33 cellular contexts compared by ENCODE assay signal in the genomic region with DNA sequence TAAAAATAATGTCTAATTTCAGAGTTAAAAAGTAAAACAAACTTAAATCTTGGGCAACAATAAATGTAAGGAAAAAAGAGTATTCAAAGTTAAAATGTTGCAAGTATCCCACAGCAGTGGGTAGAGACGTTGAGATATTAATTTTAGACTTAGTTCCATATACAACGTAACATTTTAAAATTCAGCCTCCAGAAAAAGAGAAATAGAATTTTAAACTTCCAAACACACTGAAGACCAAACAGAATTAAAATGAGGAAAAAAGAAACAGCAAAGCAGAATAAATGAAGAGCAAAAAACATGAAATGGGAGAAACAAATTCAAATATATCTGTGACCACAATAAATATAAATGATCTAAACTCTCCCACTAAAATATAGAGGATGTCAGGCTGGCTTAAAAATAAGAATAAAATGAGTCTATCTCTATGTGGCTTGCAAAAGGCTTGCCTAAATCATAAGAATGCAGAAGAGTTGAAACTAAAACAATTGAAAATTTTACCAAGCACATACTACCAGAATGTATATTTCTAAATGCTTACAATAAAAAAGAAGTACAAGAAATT. TPM values are rescaled to one million over a fixed set of nuclear protein-coding genes. Genes with fewer than 3 reads are reported as not detected.
"Had no signal": no experiment of that assay in that cellular context is flagged by ENCODE, and none has a peak within 500 bp of the region (broad histone marks: within the 10 kb centered on the region; RNA-seq: fewer than 3 reads in every experiment).

No MANE protein-coding gene starts in this region.

- H3K4me1 ChIP-seq: adrenal gland, ascending aorta had no signal

- ATAC-seq: activated CD8-positive, alpha-beta T cell treated with anti-CD3 and anti-CD28 coated beads for 36 hours; activated naive CD4-positive, alpha-beta T cell treated with anti-CD3 and anti-CD28 coated beads, Interleukin-2, amount 50 U/mL, for 72 hours; activated T-cell treated with anti-CD3 and anti-CD28 coated beads, Interleukin-2, amount 50 U/mL, for 4 hours; activated T-cell treated with anti-CD3 and anti-CD28 coated beads, Interleukin-2, amount 50 U/mL, for 72 hours; activated T-helper 17 cell treated with anti-CD3 and anti-CD28 coated beads, Interleukin-2, amount 50 U/mL, for 72 hours had no signal

- FAIRE-seq: bronchial epithelial cell had no signal

- H3K9me3 ChIP-seq: adrenal gland had no signal

- DNase-seq: activated B cell treated with CpG ODN at 0.5 μM for 24 hours; activated CD4-positive, alpha-beta memory T cell treated with anti-CD3 and anti-CD28 coated beads for 36 hours; activated CD4-positive, alpha-beta T cell treated with anti-CD3 and anti-CD28 coated beads for 4 hours; activated CD4-positive, alpha-beta T cell treated with anti-CD3 and anti-CD28 coated beads, Interleukin-2, amount 10 ng/mL, durations not matched to agents 24 days and 14 days; activated CD4-positive, alpha-beta T cell treated with anti-CD3 and anti-CD28 coated beads, Interleukin-2, amount 50 U/mL, for 1 hour; activated CD4-positive, alpha-beta T cell treated with anti-CD3 and anti-CD28 coated beads, Interleukin-2, amount 50 U/mL, for 4 hours; activated CD4-positive, CD25-positive, alpha-beta regulatory T cell treated with anti-CD3 and anti-CD28 coated beads, Interleukin-2, amount 50 U/mL, for 72 hours; activated CD8-positive, alpha-beta memory T cell treated with anti-CD3 and anti-CD28 coated beads, Interleukin-2, amount 50 U/mL, for 4 hours; activated CD8-positive, alpha-beta T cell treated with anti-CD3 and anti-CD28 coated beads for 36 hours; activated effector memory CD4-positive, alpha-beta T cell treated with anti-CD3 and anti-CD28 coated beads, Interleukin-2, amount 50 U/mL, for 16 hours; activated gamma-delta T cell treated with Interleukin-2 at 50 U/mL for 16 hours; activated naive CD4-positive, alpha-beta T cell; activated naive CD4-positive, alpha-beta T cell treated with anti-CD3 and anti-CD28 coated beads for 36 hours; activated naive CD4-positive, alpha-beta T cell treated with anti-CD3 and anti-CD28 coated beads, Interleukin-2, amount 50 U/mL, for 16 hours; activated naive CD8-positive, alpha-beta T cell treated with anti-CD3 and anti-CD28 coated beads for 36 hours; activated T-cell treated with anti-CD3 and anti-CD28 coated beads for 4 hours; activated T-cell treated with anti-CD3 and anti-CD28 coated beads, Interleukin-2, amount 50 U/mL, for 1 hour; activated T-cell treated with anti-CD3 and anti-CD28 coated beads, Interleukin-2, amount 50 U/mL, for 4 hours; activated T-cell treated with anti-CD3 and anti-CD28 coated beads, Interleukin-2, amount 50 U/mL, for 72 hours; adrenal gland; amygdala; anterior cingulate cortex; caudate nucleus; cerebellar nuclear complex; T-helper 2 cell; T-helper 9 cell had no signal

- H3K27me3 ChIP-seq: adrenal gland, ascending aorta, cardiac muscle cell had no signal

- H3K36me3 ChIP-seq: adrenal gland, ascending aorta, cardiac muscle cell had no signal

- H3K4me3 ChIP-seq: adrenal gland, ascending aorta, cardiac muscle cell had no signal

- H3K27ac ChIP-seq: adrenal gland, ascending aorta, cardiac muscle cell, VCaP had no signal

RNA-seq across cellular contexts. Expression of gene EGFR, which starts 46.0 kb away (rescaled TPM):
- total RNA-seq: activated B cell treated with CpG ODN at 0.5 μM for 24 hours; activated CD4-positive, alpha-beta memory T cell treated with anti-CD3 and anti-CD28 coated beads for 36 hours; activated CD4-positive, alpha-beta T cell treated with anti-CD3 and anti-CD28 coated beads, Interleukin-2, amount 10 ng/mL, durations not matched to agents 24 days and 14 days; activated CD8-positive, alpha-beta memory T cell treated with anti-CD3 and anti-CD28 coated beads for 36 hours; activated CD8-positive, alpha-beta T cell treated with anti-CD3 and anti-CD28 coated beads for 36 hours; activated naive CD4-positive, alpha-beta T cell treated with anti-CD3 and anti-CD28 coated beads for 36 hours; activated naive CD4-positive, alpha-beta T cell treated with anti-CD3 and anti-CD28 coated beads, Interleukin-2, amount 50 U/mL, for 72 hours; activated naive CD8-positive, alpha-beta T cell treated with anti-CD3 and anti-CD28 coated beads for 36 hours had no signal
